In genomic region chr17:7355053-7355452, GRCh38 we compare ENCODE assay signal across 9 cellular contexts. TPM values are rescaled to one million over a fixed set of nuclear protein-coding genes. Genes with fewer than 3 reads are reported as not detected.
DNase-seq lines count a peak whose midpoint lies in the region; FAIRE-seq and TF ChIP-seq lines count a peak whose summit lies in the region.
"Had no signal": no experiment of that assay in that cellular context is flagged by ENCODE, and none has a peak within 500 bp of the region (broad histone marks: within the 10 kb centered on the region; RNA-seq: fewer than 3 reads in every experiment).

TMEM95 (plus strand) TSS chr17:7355156; CDS start chr17:7355205, 49 bp downstream.

- WGBS in esophagus squamous epithelium, 2 donors = no CpG with 5 or more reads among the region's 10 CpGs
- no CpG with 5 or more reads among the region's 10 CpGs for WGBS in neuronal stem cell (ENCODE audit: extremely low coverage in 2 of 2, insufficient read length in 2 of 2, insufficient replicate concordance in 1 of 2), 2 donors

- POLR2A ChIA-PET in OCI-LY7 (lab: Charles Lee) = interaction anchor here (0.7 to 1.5 kb wide), 3 partner anchors 18 to 81 kb away, joined by 3 to 6 read pairs (median 5); partner anchors contain the start of gene TMEM102

- peak within 1 kb of the TSS; percentile 61 for H3K18ac ChIP-seq in neuronal stem cell (ENCODE audit: low read length)

- H2BK5ac ChIP-seq in neuronal stem cell (ENCODE audit: low read length) = peak within 1 kb of the TSS; percentile 69

- intact Hi-C loops in OCI-LY7 (cut with micrococcal nuclease; ENCODE audit: unreplicated experiment) (no loop called here), esophagus squamous epithelium (cut with DNase I) (loop anchor here (5.0 kb wide), 1 partner anchor 82 kb away; the partner anchor contains the start of genes FGF11 and TMEM102)

- H3K9me3 ChIP-seq in BLaER1 = no peaks in the 10 kb centered on the region
- H3K9me3 ChIP-seq in OCI-LY7 (ENCODE audit: low read length) = no peaks in the 10 kb centered on the region
- H3K9me3 ChIP-seq in esophagus squamous epithelium = no peaks in the 10 kb centered on the region
- H3K9me3 ChIP-seq in neuronal stem cell (replicated peaks in 1 of 2; ENCODE audit: control insufficient read depth in 2 of 2, insufficient read depth in 1 of 2, low read depth in 1 of 2, low read length in 2 of 2) = no peaks in the 10 kb centered on the region
- H3K9me3 ChIP-seq: neutrophil had no signal

- no peaks in the 10 kb centered on the region for H3K27me3 ChIP-seq in BLaER1
- H3K27me3 ChIP-seq in esophagus squamous epithelium = no peaks in the 10 kb centered on the region
- peaks cover 0 to 3% (median 0%) of the 10 kb centered on the region in 3 experiments for H3K27me3 ChIP-seq in neuronal stem cell (ENCODE audit: control insufficient read depth in 3 of 3, insufficient read depth in 3 of 3, low read depth in 1 of 3, low read length in 3 of 3)

- H3K4ac ChIP-seq in neuronal stem cell (ENCODE audit: low read length) = no peak within 1 kb of the TSS

- DNase-seq in OCI-LY7 (ENCODE audit: low spot score) = no peak
- DNase-seq in esophagus squamous epithelium (lab: John Stamatoyannopoulos, UW) = no peak
- no peak for DNase-seq in neuronal stem cell (ENCODE audit: low spot score)
- no peak for DNase-seq in RCC 7860 (ENCODE audit: low spot score)
- no peak for DNase-seq in NCI-H1105 (lab: John Stamatoyannopoulos, UW)
- no peak for DNase-seq in epidermal melanocyte (ENCODE audit: insufficient read length, low spot score)
- DNase-seq in HuH-7.5 (ENCODE audit: low spot score) = no peak

- H2BK120ac ChIP-seq in neuronal stem cell (ENCODE audit: low read depth, low read length) = no peak within 1 kb of the TSS

- TF ChIP-seq CTCF in OCI-LY7 (conservative IDR thresholded peaks at IDR 0.05; ENCODE audit: low read length) = no peak
- no peak for TF ChIP-seq CTCF in esophagus squamous epithelium (IDR thresholded peaks at IDR 0.05)

- H3K4me3 ChIP-seq in BLaER1 (no peak within 1 kb of the TSS), OCI-LY7 (ENCODE audit: low read depth, low read length, poor library complexity, severe bottlenecking) (no peak within 1 kb of the TSS), esophagus squamous epithelium (peak within 1 kb of the TSS in 3 of 4 donors; percentile 34 to 88 (median 80)), neuronal stem cell (ENCODE audit: low read length in 2 of 2) (peak within 1 kb of the TSS in 1 of 2 donors; percentile 10)

- H3K4me1 ChIP-seq in BLaER1 (peaks cover 45% of the 10 kb centered on the region), OCI-LY7 (ENCODE audit: insufficient read depth, low read length, poor library complexity, severe bottlenecking) (peaks cover 28% of the 10 kb centered on the region), esophagus squamous epithelium (peaks cover 43 to 64% (median 48%) of the 10 kb centered on the region in 3 donors), neuronal stem cell (ENCODE audit: control insufficient read depth in 2 of 2, insufficient read depth in 1 of 2, low read depth in 1 of 2, low read length in 2 of 2) (peaks cover 17 to 44% of the 10 kb centered on the region in 2 donors)

- peak within 1 kb of the TSS; percentile 82 for H2AK5ac ChIP-seq in neuronal stem cell (ENCODE audit: low read depth, low read length)

- H3K27ac ChIP-seq in BLaER1 (no peak within 1 kb of the TSS), OCI-LY7 (ENCODE audit: low read depth, low read length, poor library complexity, severe bottlenecking) (no peak within 1 kb of the TSS), esophagus squamous epithelium (peak within 1 kb of the TSS; percentile 98 to 100 (median 98)), neuronal stem cell (replicated peaks; ENCODE audit: low read length) (no peak within 1 kb of the TSS)
- H3K27ac ChIP-seq: neutrophil had no signal

- H3K9ac ChIP-seq in BLaER1 (0 out of 2 replicates have a peak within 1 kb of the TSS, but pooled peaks have one; percentile 24), neuronal stem cell (ENCODE audit: low read depth, low read length, poor library complexity) (no peak within 1 kb of the TSS)

- peak within 1 kb of the TSS; percentile 99; the same call in 1 of the 2 replicates for H3K4me2 ChIP-seq in BLaER1
- 0 out of 2 replicates have a peak within 1 kb of the TSS, but pooled peaks have one; percentile 1 for H3K4me2 ChIP-seq in OCI-LY7 (ENCODE audit: low read length)
- peak within 1 kb of the TSS; percentile 3 for H3K4me2 ChIP-seq in neuronal stem cell (ENCODE audit: insufficient read depth, low read length, poor library complexity, severe bottlenecking)

- H3K79me1 ChIP-seq in neuronal stem cell (ENCODE audit: low read depth, low read length) = peaks cover 8% of the 10 kb centered on the region

- no peak within 1 kb of the TSS for H2BK12ac ChIP-seq in neuronal stem cell (ENCODE audit: low read length)

- H3K36me3 ChIP-seq in BLaER1 (no peaks in the 10 kb centered on the region), OCI-LY7 (ENCODE audit: insufficient read depth, low read length) (0 out of 2 replicates have a peak, but pooled peaks cover 6% of the 10 kb centered on the region), esophagus squamous epithelium (no peaks in the 10 kb centered on the region), neuronal stem cell (replicated peaks in 1 of 2; ENCODE audit: control insufficient read depth in 2 of 2, insufficient read depth in 2 of 2, low read length in 2 of 2) (no peaks in the 10 kb centered on the region)

- peak within 1 kb of the TSS; percentile 75 for H3K23ac ChIP-seq in neuronal stem cell (ENCODE audit: low read depth, low read length, poor library complexity)

- peak within 1 kb of the TSS; percentile 63 for H3K14ac ChIP-seq in neuronal stem cell (ENCODE audit: low read length)

- peak within 1 kb of the TSS; percentile 14 for H2BK15ac ChIP-seq in neuronal stem cell (ENCODE audit: low read length)

- H4K20me1 ChIP-seq in BLaER1 (no peaks in the 10 kb centered on the region; the same call in 1 of the 2 replicates), OCI-LY7 (ENCODE audit: insufficient read depth, low read length) (no peaks in the 10 kb centered on the region)

- CTCF ChIA-PET in OCI-LY7 (lab: Charles Lee; ENCODE audit: unreplicated experiment) = interaction anchor here (0.5 to 2.6 kb wide), 3 partner anchors 39 to 206 kb away, joined by 3 to 13 read pairs (median 4); partner anchors contain the start of gene PLSCR3

- TF ChIP-seq POLR2A in esophagus squamous epithelium (IDR thresholded peaks at IDR 0.05) = no peak

- H3K9me2 ChIP-seq in OCI-LY7 (ENCODE audit: insufficient read depth, low read length) = no peaks in the 10 kb centered on the region

- H2AFZ ChIP-seq in OCI-LY7 (ENCODE audit: low read length) = no peak within 1 kb of the TSS; the same call in 1 of the 2 replicates
- H2AFZ ChIP-seq in neuronal stem cell (ENCODE audit: low read length) = no peak within 1 kb of the TSS

- H3K79me2 ChIP-seq in OCI-LY7 (ENCODE audit: insufficient read depth, low read depth, low read length) = no peaks in the 10 kb centered on the region

- BruUV-seq in OCI-LY7 (replicated peaks; lab: Mats Ljungman, UMichigan) = no TSS peak

- H4K8ac ChIP-seq in neuronal stem cell (ENCODE audit: low read depth, low read length) = no peak within 1 kb of the TSS

- peak within 1 kb of the TSS; percentile 40 for H4K91ac ChIP-seq in neuronal stem cell (ENCODE audit: low read depth, low read length, poor library complexity)

- no peak for FAIRE-seq in RCC 7860 (lab: Jason Lieb, UNC)

RNA-seq across cellular contexts. Expression of gene TMEM95, which starts in this region (rescaled TPM):
- total RNA-seq in OCI-LY7 (2014; rRNA removed; shearing (Covaris generic)) = not detected in 2 replicates
- total RNA-seq in OCI-LY7 (2022) (0.31 TPM in 1 of 2 replicates, not detected in the other), esophagus squamous epithelium (not detected)
- polyA plus RNA-seq in neuronal stem cell (2013, experiment 1 of 2) = not detected
- not detected for polyA plus RNA-seq in neuronal stem cell (2013, experiment 2 of 2)

Comparison
In these comparisons a context has a peak if more than half of its experiments do, and no peak if none do; other contexts are left out.
1. H3K27ac ChIP-seq: peak in esophagus squamous epithelium (4 of 4); none in BLaER1 (single experiment), OCI-LY7 (single experiment) and neuronal stem cell (single experiment).
2. H3K4me2 ChIP-seq: peak in every context shown above with its lines; median percentile 99 in BLaER1; 3 in neuronal stem cell; 1 in OCI-LY7.
3. H3K4me3 ChIP-seq: peak in esophagus squamous epithelium (3 of 4); none in BLaER1 (single experiment) and OCI-LY7 (single experiment).